15 cellular contexts compared by ENCODE assay signal in the genomic region with DNA sequence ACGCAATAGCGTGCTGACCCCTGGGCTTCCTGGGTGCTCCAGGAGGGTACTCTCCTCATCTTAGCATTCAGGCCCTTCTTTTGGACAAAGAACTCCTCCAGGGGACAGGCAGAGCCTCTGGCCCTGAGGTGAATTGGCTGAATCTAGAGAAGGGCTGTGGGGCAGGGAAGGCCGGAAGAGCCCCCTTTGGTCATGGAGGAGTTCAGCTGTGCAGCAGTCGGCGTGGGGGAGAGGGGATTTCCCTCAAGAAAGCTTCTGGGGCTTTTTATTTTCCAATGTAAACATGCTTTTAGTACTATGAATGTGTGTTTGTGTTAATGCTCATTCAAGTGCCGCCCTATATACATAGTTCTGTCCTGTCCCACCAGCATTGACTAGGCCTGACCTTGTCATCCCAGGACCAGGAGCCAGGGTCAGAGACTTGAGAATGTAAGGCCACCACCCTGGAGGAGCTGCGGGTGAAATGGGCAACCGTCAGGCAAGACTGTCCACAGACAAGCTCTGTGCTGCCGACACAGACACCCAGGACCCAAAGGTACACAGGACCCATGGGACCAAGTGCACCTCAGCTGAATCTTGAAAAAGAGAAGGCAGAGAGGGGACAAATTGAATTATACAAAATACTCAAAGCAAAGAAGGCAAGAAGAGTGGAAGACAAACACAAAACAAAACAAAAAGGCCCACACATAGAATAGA.
A peak's percentile ranks its signal among the peaks of the same experiment; 100 is the strongest.
DNase-seq lines count a peak whose midpoint lies in the region; ATAC-seq lines count a peak whose summit lies in the region.
"Had no signal": no experiment of that assay in that cellular context is flagged by ENCODE, and none has a peak within 500 bp of the region (broad histone marks: within the 10 kb centered on the region; RNA-seq: fewer than 3 reads in every experiment).

No MANE protein-coding gene starts in this region.

- peaks cover 26% of the 10 kb centered on the region for H3K36me3 Mint-ChIP-seq in T-helper 1 cell treated with Interleukin-12 subunit alpha and Interleukin-12 subunit beta and Interleukin-4 antibody, amounts not matched to agents 30 μg/mL and 1 μg/mL, for 36 hours (ENCODE audit: low read depth)
- no peaks in the 10 kb centered on the region for H3K36me3 Mint-ChIP-seq in activated naive CD8-positive, alpha-beta T cell
- peaks cover 0 to 9% of the 10 kb centered on the region in 2 donors for H3K36me3 Mint-ChIP-seq in stimulated activated naive B cell treated with anti-CD40 and anti-IgM and Interleukin-4, amounts not matched to agents 10 μg/mL and 1 μg/mL and 100 μg/mL, for 72 hours

- DNase-seq in T-helper 1 cell: no peak
- no peak for DNase-seq in stimulated activated naive B cell treated with anti-CD40 and anti-IgM and Interleukin-4, amounts not matched to agents 10 μg/mL and 1 μg/mL and 100 μg/mL, for 72 hours
- no peak for DNase-seq in ACHN
- no peak for DNase-seq in NCI-H82 treated with DMSO at 0.1 percent for 48 hours (lab: John Stamatoyannopoulos, UW; ENCODE audit: unreplicated experiment)
- DNase-seq: activated naive CD4-positive, alpha-beta T cell treated with anti-CD3 and anti-CD28 coated beads, Interleukin-2, amount 50 U/mL, for 16 hours; CD4-positive, alpha-beta memory T cell; endodermal cell; left lung; NCI-H1694 treated with DMSO at 0.1 percent for 48 hours; NCI-H524; PC-9 had no signal

- peaks cover 50% of the 10 kb centered on the region for H3K4me1 Mint-ChIP-seq in T-helper 1 cell treated with Interleukin-12 subunit alpha and Interleukin-12 subunit beta and Interleukin-4 antibody, amounts not matched to agents 30 μg/mL and 1 μg/mL, for 36 hours (ENCODE audit: low read depth)
- H3K4me1 Mint-ChIP-seq in activated naive CD8-positive, alpha-beta T cell (ENCODE audit: low read depth): peaks cover 73% of the 10 kb centered on the region
- peaks cover 82 to 98% of the 10 kb centered on the region in 2 donors for H3K4me1 Mint-ChIP-seq in stimulated activated naive B cell treated with anti-CD40 and anti-IgM and Interleukin-4, amounts not matched to agents 10 μg/mL and 1 μg/mL and 100 μg/mL, for 72 hours
- H3K4me1 Mint-ChIP-seq: endodermal cell had no signal

- H3K27ac Mint-ChIP-seq in T-helper 1 cell treated with Interleukin-12 subunit alpha and Interleukin-12 subunit beta and Interleukin-4 antibody, amounts not matched to agents 30 μg/mL and 1 μg/mL, for 36 hours: peak overlapping the region; percentile 23
- peak overlapping the region; percentile 93 for H3K27ac Mint-ChIP-seq in activated naive CD8-positive, alpha-beta T cell
- peak overlapping the region; percentile 94 for H3K27ac Mint-ChIP-seq in stimulated activated naive B cell treated with anti-CD40 and anti-IgM and Interleukin-4, amounts not matched to agents 10 μg/mL and 1 μg/mL and 100 μg/mL, for 72 hours
- H3K27ac Mint-ChIP-seq: endodermal cell had no signal

- no peaks in the 10 kb centered on the region for H3K9me3 Mint-ChIP-seq in T-helper 1 cell treated with Interleukin-12 subunit alpha and Interleukin-12 subunit beta and Interleukin-4 antibody, amounts not matched to agents 30 μg/mL and 1 μg/mL, for 36 hours
- H3K9me3 Mint-ChIP-seq in activated naive CD8-positive, alpha-beta T cell (ENCODE audit: low read depth): no peaks in the 10 kb centered on the region
- no peaks in the 10 kb centered on the region for H3K9me3 Mint-ChIP-seq in stimulated activated naive B cell treated with anti-CD40 and anti-IgM and Interleukin-4, amounts not matched to agents 10 μg/mL and 1 μg/mL and 100 μg/mL, for 72 hours
- H3K9me3 Mint-ChIP-seq: endodermal cell had no signal

- no peaks in the 10 kb centered on the region for H3K27me3 Mint-ChIP-seq in T-helper 1 cell treated with Interleukin-12 subunit alpha and Interleukin-12 subunit beta and Interleukin-4 antibody, amounts not matched to agents 30 μg/mL and 1 μg/mL, for 36 hours (ENCODE audit: low read depth)
- no peaks in the 10 kb centered on the region for H3K27me3 Mint-ChIP-seq in activated naive CD8-positive, alpha-beta T cell
- no peaks in the 10 kb centered on the region for H3K27me3 Mint-ChIP-seq in stimulated activated naive B cell treated with anti-CD40 and anti-IgM and Interleukin-4, amounts not matched to agents 10 μg/mL and 1 μg/mL and 100 μg/mL, for 72 hours
- H3K27me3 Mint-ChIP-seq: CD4-positive, alpha-beta memory T cell had no signal

- H3K4me3 Mint-ChIP-seq in T-helper 1 cell treated with Interleukin-12 subunit alpha and Interleukin-12 subunit beta and Interleukin-4 antibody, amounts not matched to agents 30 μg/mL and 1 μg/mL, for 36 hours: peak overlapping the region; percentile 10
- H3K4me3 Mint-ChIP-seq in activated naive CD8-positive, alpha-beta T cell: peak overlapping the region; percentile 48
- H3K4me3 Mint-ChIP-seq in stimulated activated naive B cell treated with anti-CD40 and anti-IgM and Interleukin-4, amounts not matched to agents 10 μg/mL and 1 μg/mL and 100 μg/mL, for 72 hours: peak overlapping the region; percentile 57 to 73
- H3K4me3 Mint-ChIP-seq: CD4-positive, alpha-beta memory T cell; endodermal cell had no signal

- in situ Hi-C loops in ACHN (cut with HindIII; ENCODE audit: low pct_ligation_motif_present, low pct_unique_long_range_greater_than_20kb, low sequenced_read_pairs): no loop called here

- ATAC-seq in HG02798 (IDR thresholded peaks at IDR 0.05; ENCODE audit: poor library complexity, unreplicated experiment) (peak; percentile 24), GM21619 (IDR thresholded peaks at IDR 0.05; ENCODE audit: unreplicated experiment) (no peak)
- peak; percentile 28 to 36 for ATAC-seq in stimulated activated naive B cell treated with anti-CD40 and anti-IgM and Interleukin-4, amounts not matched to agents 10 μg/mL and 1 μg/mL and 100 μg/mL, for 72 hours (replicated peaks)
- ATAC-seq: left lung had no signal

Comparison
In these comparisons a context has a peak if more than half of its experiments do, and no peak if none do; other contexts are left out.
1. H3K27ac Mint-ChIP-seq: peak in every context shown above with its lines; median percentile 94 in stimulated activated naive B cell treated with anti-CD40 and anti-IgM and Interleukin-4, amounts not matched to agents 10 μg/mL and 1 μg/mL and 100 μg/mL, for 72 hours; 93 in activated naive CD8-positive, alpha-beta T cell; 23 in T-helper 1 cell treated with Interleukin-12 subunit alpha and Interleukin-12 subunit beta and Interleukin-4 antibody, amounts not matched to agents 30 μg/mL and 1 μg/mL, for 36 hours.
2. H3K4me3 Mint-ChIP-seq: peak in every context shown above with its lines; median percentile 65 in stimulated activated naive B cell treated with anti-CD40 and anti-IgM and Interleukin-4, amounts not matched to agents 10 μg/mL and 1 μg/mL and 100 μg/mL, for 72 hours; 48 in activated naive CD8-positive, alpha-beta T cell; 10 in T-helper 1 cell treated with Interleukin-12 subunit alpha and Interleukin-12 subunit beta and Interleukin-4 antibody, amounts not matched to agents 30 μg/mL and 1 μg/mL, for 36 hours.